ENCODE assay signal across 20 cellular contexts in the genomic region with DNA sequence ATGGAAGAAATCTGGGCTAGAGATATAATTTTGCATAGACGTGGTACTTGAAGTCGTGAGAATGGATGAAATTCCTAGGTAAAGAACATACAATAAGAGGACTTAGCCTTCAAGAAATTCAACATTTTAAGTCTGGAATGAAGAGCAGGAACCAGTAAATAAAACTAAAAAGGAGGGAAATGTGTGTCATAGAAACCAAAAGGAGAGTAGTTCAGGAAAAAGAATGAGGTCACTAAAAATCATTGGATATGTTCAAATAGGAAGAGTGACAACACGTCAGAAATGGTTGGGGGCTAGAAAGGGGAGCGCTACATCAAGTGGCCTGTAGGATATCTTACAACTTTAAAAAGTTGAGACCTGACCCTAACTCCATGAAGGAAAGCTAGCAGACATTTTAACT. TPM values are rescaled to one million over a fixed set of nuclear protein-coding genes. Genes with fewer than 3 reads are reported as not detected.
DNase-seq lines count a peak whose midpoint lies in the region; ATAC-seq and TF ChIP-seq lines count a peak whose summit lies in the region.
"Had no signal": no experiment of that assay in that cellular context is flagged by ENCODE, and none has a peak within 500 bp of the region (broad histone marks: within the 10 kb centered on the region; RNA-seq: fewer than 3 reads in every experiment).

No MANE protein-coding gene starts in this region.

- peak overlapping the region; percentile 98 for H3K27ac ChIP-seq in PC-9
- peak overlapping the region; percentile 86 to 95 (median 89) for H3K27ac ChIP-seq in gastrocnemius medialis
- H3K27ac ChIP-seq: C4-2B, foreskin keratinocyte, right atrium auricular region had no signal

- CTCF ChIA-PET in PC-9 (lab: Charles Lee): no interaction called here

- H3K4me3 ChIP-seq in PC-9 (0 out of 2 replicates have a peak overlapping the region, but pooled peaks have one; percentile 10), gastrocnemius medialis (no peak overlapping the region)
- H3K4me3 ChIP-seq: right atrium auricular region had no signal

- peaks cover 71% of the 10 kb centered on the region for H3F3A ChIP-seq in PC-9 (ENCODE audit: insufficient read depth, low read depth)

- H3K27ac Mint-ChIP-seq in activated T-cell treated with anti-CD3 and anti-CD28 coated beads, Interleukin-2, amount 50 U/mL, for 72 hours: peak overlapping the region; percentile 49
- no peak overlapping the region for H3K27ac Mint-ChIP-seq in activated T-cell treated with anti-CD3 and anti-CD28 coated beads, Interleukin-2, amount 50 U/mL, for 24 hours
- peak overlapping the region; percentile 44 to 50 for H3K27ac Mint-ChIP-seq in effector memory CD8-positive, alpha-beta T cell
- H3K27ac Mint-ChIP-seq: mesothelial cell of epicardium had no signal

- POLR2A ChIA-PET in PC-9 (lab: Charles Lee; ENCODE audit: unreplicated experiment): no interaction called here

- in situ Hi-C loops in gastrocnemius medialis (cut with MboI; ENCODE audit: low sequenced_read_pairs in 4 of 4): no loop called here

- no peaks in the 10 kb centered on the region for H3K27me3 Mint-ChIP-seq in activated T-cell treated with anti-CD3 and anti-CD28 coated beads, Interleukin-2, amount 50 U/mL, for 72 hours (ENCODE audit: low read depth)
- no peaks in the 10 kb centered on the region for H3K27me3 Mint-ChIP-seq in activated T-cell treated with anti-CD3 and anti-CD28 coated beads, Interleukin-2, amount 50 U/mL, for 24 hours
- H3K27me3 Mint-ChIP-seq in effector memory CD8-positive, alpha-beta T cell: no peaks in the 10 kb centered on the region

- no peaks in the 10 kb centered on the region for H3K9me2 ChIP-seq in PC-9 (ENCODE audit: insufficient read depth)

- BruUV-seq in PC-9 (replicated peaks; lab: Mats Ljungman, UMichigan): no TSS peak

- H2AFZ ChIP-seq in PC-9: no peak overlapping the region

- peaks cover 32% of the 10 kb centered on the region for H3K4me1 Mint-ChIP-seq in activated T-cell treated with anti-CD3 and anti-CD28 coated beads, Interleukin-2, amount 50 U/mL, for 72 hours (ENCODE audit: low read depth)
- peaks cover 40% of the 10 kb centered on the region for H3K4me1 Mint-ChIP-seq in activated T-cell treated with anti-CD3 and anti-CD28 coated beads, Interleukin-2, amount 50 U/mL, for 24 hours (ENCODE audit: low read depth)
- peaks cover 17 to 32% of the 10 kb centered on the region in 2 donors for H3K4me1 Mint-ChIP-seq in effector memory CD8-positive, alpha-beta T cell (ENCODE audit: low read depth in 2 of 2)

- no peaks in the 10 kb centered on the region for H3K9me3 ChIP-seq in PC-9 (ENCODE audit: insufficient read depth, low read depth)
- H3K9me3 ChIP-seq in gastrocnemius medialis: no peaks in the 10 kb centered on the region
- H3K9me3 ChIP-seq: neutrophil, right atrium auricular region had no signal

- peaks cover 11 to 12% of the 10 kb centered on the region in 2 donors for H3K36me3 Mint-ChIP-seq in activated T-cell treated with anti-CD3 and anti-CD28 coated beads, Interleukin-2, amount 50 U/mL, for 72 hours (ENCODE audit: insufficient read depth in 2 of 2)
- peaks cover 43% of the 10 kb centered on the region for H3K36me3 Mint-ChIP-seq in activated T-cell treated with anti-CD3 and anti-CD28 coated beads, Interleukin-2, amount 50 U/mL, for 24 hours (ENCODE audit: low read depth)
- peaks cover 11% of the 10 kb centered on the region for H3K36me3 Mint-ChIP-seq in effector memory CD8-positive, alpha-beta T cell (ENCODE audit: insufficient read depth)

- no peaks in the 10 kb centered on the region for H3K9me3 Mint-ChIP-seq in activated T-cell treated with anti-CD3 and anti-CD28 coated beads, Interleukin-2, amount 50 U/mL, for 72 hours
- no peaks in the 10 kb centered on the region for H3K9me3 Mint-ChIP-seq in activated T-cell treated with anti-CD3 and anti-CD28 coated beads, Interleukin-2, amount 50 U/mL, for 24 hours
- no peaks in the 10 kb centered on the region for H3K9me3 Mint-ChIP-seq in effector memory CD8-positive, alpha-beta T cell

- DNase-seq in activated T-cell treated with anti-CD3 and anti-CD28 coated beads, Interleukin-2, amount 50 U/mL, for 72 hours: no peak
- no peak for DNase-seq in activated T-cell treated with anti-CD3 and anti-CD28 coated beads, Interleukin-2, amount 50 U/mL, for 24 hours
- DNase-seq in PC-9: no peak
- no peak for DNase-seq in effector memory CD8-positive, alpha-beta T cell
- no peak for DNase-seq in gastrocnemius medialis
- DNase-seq in amygdala (lab: John Stamatoyannopoulos, UW): no peak
- no peak for DNase-seq in RKO (ENCODE audit: low spot score)
- DNase-seq: activated effector memory CD4-positive, alpha-beta T cell treated with anti-CD3 and anti-CD28 coated beads, Interleukin-2, amount 50 U/mL, for 16 hours; cortex of kidney; DMS79; IMR-90; NCI-H1694 treated with DMSO at 0.1 percent for 48 hours; NCI-H226; trophoblast cell had no signal

- H3K4me2 ChIP-seq in PC-9: peak overlapping the region; percentile 67

- H3K4me1 ChIP-seq in PC-9 (replicated peaks; ENCODE audit: insufficient read depth): peaks cover 89% of the 10 kb centered on the region
- H3K4me1 ChIP-seq in gastrocnemius medialis: peaks cover 22 to 68% of the 10 kb centered on the region in 2 donors

- H3K4me3 Mint-ChIP-seq in activated T-cell treated with anti-CD3 and anti-CD28 coated beads, Interleukin-2, amount 50 U/mL, for 72 hours: peak overlapping the region in 1 of 2 donors; percentile 24
- H3K4me3 Mint-ChIP-seq in activated T-cell treated with anti-CD3 and anti-CD28 coated beads, Interleukin-2, amount 50 U/mL, for 24 hours: no peak overlapping the region
- peak overlapping the region in 1 of 2 donors; percentile 13 for H3K4me3 Mint-ChIP-seq in effector memory CD8-positive, alpha-beta T cell
- H3K4me3 Mint-ChIP-seq: mesothelial cell of epicardium had no signal

- no peaks in the 10 kb centered on the region for H3K27me3 ChIP-seq in PC-9 (ENCODE audit: insufficient read depth, low read depth)
- H3K27me3 ChIP-seq in gastrocnemius medialis: no peaks in the 10 kb centered on the region
- H3K27me3 ChIP-seq: foreskin keratinocyte, neutrophil, right atrium auricular region had no signal

- intact Hi-C loops in PC-9 (cut with micrococcal nuclease; ENCODE audit: unreplicated experiment): loop anchor here (1.0 kb wide), 1 partner anchor 8 kb away; no protein-coding TSS in a partner anchor
- intact Hi-C loops in gastrocnemius medialis (cut with DNase I; ENCODE audit: low total_unique reads): no loop called here

- H4K20me1 ChIP-seq in PC-9 (ENCODE audit: insufficient read depth): no peaks in the 10 kb centered on the region

- no peak for ATAC-seq in activated T-cell treated with anti-CD3 and anti-CD28 coated beads, Interleukin-2, amount 50 U/mL, for 72 hours (replicated peaks in 1 of 2)
- no peak for ATAC-seq in effector memory CD8-positive, alpha-beta T cell (replicated peaks)
- no peak for ATAC-seq in gastrocnemius medialis
- ATAC-seq in HG03521 (IDR thresholded peaks at IDR 0.05; ENCODE audit: unreplicated experiment): no peak

- no peak for TF ChIP-seq POLR2A in gastrocnemius medialis (IDR thresholded peaks at IDR 0.05)

- H3K36me3 ChIP-seq in PC-9 (ENCODE audit: low read depth): peaks cover 4% of the 10 kb centered on the region; the same call in 1 of the 2 replicates
- no peaks in the 10 kb centered on the region for H3K36me3 ChIP-seq in gastrocnemius medialis
- H3K36me3 ChIP-seq: right atrium auricular region had no signal

- no peak for TF ChIP-seq CTCF in PC-9 (conservative IDR thresholded peaks at IDR 0.05)
- no peak for TF ChIP-seq CTCF in gastrocnemius medialis (IDR thresholded peaks at IDR 0.05 in 4 of 5, conservative IDR thresholded peaks at IDR 0.05 in 1 of 5)

- peaks cover 64% of the 10 kb centered on the region for H3K79me2 ChIP-seq in PC-9 (ENCODE audit: low read depth)

RNA-seq across cellular contexts. Expression of a gene that starts 44.0 kb away (rescaled TPM):
- total RNA-seq in activated T-cell treated with anti-CD3 and anti-CD28 coated beads, Interleukin-2, amount 50 U/mL, for 72 hours: 10 to 100 TPM; 56.3 to 57.9 TPM
- 62.7 and 69.1 TPM in 2 replicates for total RNA-seq in PC-9 (2021)
- 10 to 100 TPM; 47.9 to 81.0 (median 77.9) TPM for total RNA-seq in gastrocnemius medialis
